In the genomic region with DNA sequence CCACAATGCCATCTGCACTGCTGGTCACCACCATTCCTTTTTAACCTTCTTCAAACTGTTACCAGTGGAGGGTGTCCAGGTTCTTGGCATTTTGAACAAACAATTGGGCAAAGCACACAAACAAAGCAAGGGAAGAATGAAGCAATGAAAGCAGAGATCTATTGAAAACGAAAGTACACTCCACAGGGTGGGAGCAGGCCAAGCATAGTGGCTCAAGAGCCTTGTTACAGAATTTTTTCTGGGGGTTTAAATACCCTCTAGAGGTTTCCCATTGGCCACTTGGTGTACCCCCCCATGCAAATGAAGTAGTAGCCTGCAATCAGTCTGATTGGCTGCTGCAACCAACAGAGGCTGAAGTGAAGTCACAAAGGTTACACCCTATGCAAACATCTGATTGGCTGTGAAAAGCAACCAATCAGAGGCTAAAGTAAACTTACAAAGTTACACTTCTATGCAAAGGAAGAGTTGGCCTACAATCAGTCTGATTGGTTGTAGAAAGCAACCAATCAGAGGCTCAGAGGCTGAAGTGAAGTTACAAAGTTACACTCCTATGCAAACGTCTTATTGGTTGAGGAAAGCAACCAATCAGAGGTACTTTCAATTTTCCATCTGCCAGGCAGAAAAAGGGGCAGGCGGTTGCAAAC, we compare ENCODE assay signal across 4 cellular contexts.
TF ChIP-seq lines count a peak whose summit lies in the region.

No MANE protein-coding gene starts in this region.

TF ChIP-seq in SK-N-SH treated with all-trans-retinoic acid at 6 μM for 48 hours, 23 proteins besides CTCF, POLR2A, EP300 and RAD21 (continues in another document):
- TF ChIP-seq ZNF565 (CRISPR knock-in tag; conservative IDR thresholded peaks at IDR 0.05; ENCODE audit: low read depth) = no peak
- no peak for TF ChIP-seq BACH2 (CRISPR knock-in tag; IDR thresholded peaks at IDR 0.05; ENCODE audit: borderline replicate concordance)
- TF ChIP-seq, protein P1, sequence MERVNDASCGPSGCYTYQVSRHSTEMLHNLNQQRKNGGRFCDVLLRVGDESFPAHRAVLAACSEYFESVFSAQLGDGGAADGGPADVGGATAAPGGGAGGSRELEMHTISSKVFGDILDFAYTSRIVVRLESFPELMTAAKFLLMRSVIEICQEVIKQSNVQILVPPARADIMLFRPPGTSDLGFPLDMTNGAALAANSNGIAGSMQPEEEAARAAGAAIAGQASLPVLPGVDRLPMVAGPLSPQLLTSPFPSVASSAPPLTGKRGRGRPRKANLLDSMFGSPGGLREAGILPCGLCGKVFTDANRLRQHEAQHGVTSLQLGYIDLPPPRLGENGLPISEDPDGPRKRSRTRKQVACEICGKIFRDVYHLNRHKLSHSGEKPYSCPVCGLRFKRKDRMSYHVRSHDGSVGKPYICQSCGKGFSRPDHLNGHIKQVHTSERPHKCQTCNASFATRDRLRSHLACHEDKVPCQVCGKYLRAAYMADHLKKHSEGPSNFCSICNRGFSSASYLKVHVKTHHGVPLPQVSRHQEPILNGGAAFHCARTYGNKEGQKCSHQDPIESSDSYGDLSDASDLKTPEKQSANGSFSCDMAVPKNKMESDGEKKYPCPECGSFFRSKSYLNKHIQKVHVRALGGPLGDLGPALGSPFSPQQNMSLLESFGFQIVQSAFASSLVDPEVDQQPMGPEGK (CRISPR knock-in tag; IDR thresholded peaks at IDR 0.05; ENCODE audit: borderline replicate concordance) = no peak
- no peak for TF ChIP-seq RARB (CRISPR knock-in tag; IDR thresholded peaks at IDR 0.05)
- TF ChIP-seq SNAI2 (CRISPR knock-in tag; IDR thresholded peaks at IDR 0.05) = no peak
- TF ChIP-seq ZC3H10 (CRISPR knock-in tag; IDR thresholded peaks at IDR 0.05) = no peak
- no peak for TF ChIP-seq TOX (CRISPR knock-in tag; IDR thresholded peaks at IDR 0.05; ENCODE audit: borderline replicate concordance)
- no peak for TF ChIP-seq ARNTL (CRISPR knock-in tag; IDR thresholded peaks at IDR 0.05; ENCODE audit: borderline replicate concordance, low read depth)
- TF ChIP-seq, protein P2, sequence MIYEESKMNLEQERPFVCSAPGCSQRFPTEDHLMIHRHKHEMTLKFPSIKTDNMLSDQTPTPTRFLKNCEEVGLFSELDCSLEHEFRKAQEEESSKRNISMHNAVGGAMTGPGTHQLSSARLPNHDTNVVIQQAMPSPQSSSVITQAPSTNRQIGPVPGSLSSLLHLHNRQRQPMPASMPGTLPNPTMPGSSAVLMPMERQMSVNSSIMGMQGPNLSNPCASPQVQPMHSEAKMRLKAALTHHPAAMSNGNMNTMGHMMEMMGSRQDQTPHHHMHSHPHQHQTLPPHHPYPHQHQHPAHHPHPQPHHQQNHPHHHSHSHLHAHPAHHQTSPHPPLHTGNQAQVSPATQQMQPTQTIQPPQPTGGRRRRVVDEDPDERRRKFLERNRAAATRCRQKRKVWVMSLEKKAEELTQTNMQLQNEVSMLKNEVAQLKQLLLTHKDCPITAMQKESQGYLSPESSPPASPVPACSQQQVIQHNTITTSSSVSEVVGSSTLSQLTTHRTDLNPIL (CRISPR knock-in tag; IDR thresholded peaks at IDR 0.05; ENCODE audit: low read depth) = no peak
- TF ChIP-seq CSDC2 (CRISPR knock-in tag; IDR thresholded peaks at IDR 0.05) = no peak

TF ChIP-seq in SK-N-SH, 30 proteins besides CTCF, POLR2A, EP300 and RAD21 (continues in another document):
- TF ChIP-seq, protein P3, sequence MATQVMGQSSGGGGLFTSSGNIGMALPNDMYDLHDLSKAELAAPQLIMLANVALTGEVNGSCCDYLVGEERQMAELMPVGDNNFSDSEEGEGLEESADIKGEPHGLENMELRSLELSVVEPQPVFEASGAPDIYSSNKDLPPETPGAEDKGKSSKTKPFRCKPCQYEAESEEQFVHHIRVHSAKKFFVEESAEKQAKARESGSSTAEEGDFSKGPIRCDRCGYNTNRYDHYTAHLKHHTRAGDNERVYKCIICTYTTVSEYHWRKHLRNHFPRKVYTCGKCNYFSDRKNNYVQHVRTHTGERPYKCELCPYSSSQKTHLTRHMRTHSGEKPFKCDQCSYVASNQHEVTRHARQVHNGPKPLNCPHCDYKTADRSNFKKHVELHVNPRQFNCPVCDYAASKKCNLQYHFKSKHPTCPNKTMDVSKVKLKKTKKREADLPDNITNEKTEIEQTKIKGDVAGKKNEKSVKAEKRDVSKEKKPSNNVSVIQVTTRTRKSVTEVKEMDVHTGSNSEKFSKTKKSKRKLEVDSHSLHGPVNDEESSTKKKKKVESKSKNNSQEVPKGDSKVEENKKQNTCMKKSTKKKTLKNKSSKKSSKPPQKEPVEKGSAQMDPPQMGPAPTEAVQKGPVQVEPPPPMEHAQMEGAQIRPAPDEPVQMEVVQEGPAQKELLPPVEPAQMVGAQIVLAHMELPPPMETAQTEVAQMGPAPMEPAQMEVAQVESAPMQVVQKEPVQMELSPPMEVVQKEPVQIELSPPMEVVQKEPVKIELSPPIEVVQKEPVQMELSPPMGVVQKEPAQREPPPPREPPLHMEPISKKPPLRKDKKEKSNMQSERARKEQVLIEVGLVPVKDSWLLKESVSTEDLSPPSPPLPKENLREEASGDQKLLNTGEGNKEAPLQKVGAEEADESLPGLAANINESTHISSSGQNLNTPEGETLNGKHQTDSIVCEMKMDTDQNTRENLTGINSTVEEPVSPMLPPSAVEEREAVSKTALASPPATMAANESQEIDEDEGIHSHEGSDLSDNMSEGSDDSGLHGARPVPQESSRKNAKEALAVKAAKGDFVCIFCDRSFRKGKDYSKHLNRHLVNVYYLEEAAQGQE (IDR thresholded peaks at IDR 0.05; ENCODE audit: low read depth, low read length) = no peak
- no peak for TF ChIP-seq GABPA (IDR thresholded peaks at IDR 0.05; ENCODE audit: low read depth)
- TF ChIP-seq, protein P4, sequence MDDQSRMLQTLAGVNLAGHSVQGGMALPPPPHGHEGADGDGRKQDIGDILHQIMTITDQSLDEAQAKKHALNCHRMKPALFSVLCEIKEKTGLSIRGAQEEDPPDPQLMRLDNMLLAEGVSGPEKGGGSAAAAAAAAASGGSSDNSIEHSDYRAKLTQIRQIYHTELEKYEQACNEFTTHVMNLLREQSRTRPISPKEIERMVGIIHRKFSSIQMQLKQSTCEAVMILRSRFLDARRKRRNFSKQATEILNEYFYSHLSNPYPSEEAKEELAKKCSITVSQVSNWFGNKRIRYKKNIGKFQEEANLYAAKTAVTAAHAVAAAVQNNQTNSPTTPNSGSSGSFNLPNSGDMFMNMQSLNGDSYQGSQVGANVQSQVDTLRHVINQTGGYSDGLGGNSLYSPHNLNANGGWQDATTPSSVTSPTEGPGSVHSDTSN (IDR thresholded peaks at IDR 0.05) = no peak
- TF ChIP-seq, protein P5, sequence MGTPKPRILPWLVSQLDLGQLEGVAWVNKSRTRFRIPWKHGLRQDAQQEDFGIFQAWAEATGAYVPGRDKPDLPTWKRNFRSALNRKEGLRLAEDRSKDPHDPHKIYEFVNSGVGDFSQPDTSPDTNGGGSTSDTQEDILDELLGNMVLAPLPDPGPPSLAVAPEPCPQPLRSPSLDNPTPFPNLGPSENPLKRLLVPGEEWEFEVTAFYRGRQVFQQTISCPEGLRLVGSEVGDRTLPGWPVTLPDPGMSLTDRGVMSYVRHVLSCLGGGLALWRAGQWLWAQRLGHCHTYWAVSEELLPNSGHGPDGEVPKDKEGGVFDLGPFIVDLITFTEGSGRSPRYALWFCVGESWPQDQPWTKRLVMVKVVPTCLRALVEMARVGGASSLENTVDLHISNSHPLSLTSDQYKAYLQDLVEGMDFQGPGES (IDR thresholded peaks at IDR 0.05; ENCODE audit: low read depth, low read length) = no peak
- TF ChIP-seq FOXM1 (IDR thresholded peaks at IDR 0.05; ENCODE audit: low read depth) = no peak
- no peak for TF ChIP-seq POLR2AphosphoS5 (IDR thresholded peaks at IDR 0.05; ENCODE audit: low read depth, low read length)
- TF ChIP-seq EZH2phosphoT487 (IDR thresholded peaks at IDR 0.05; ENCODE audit: borderline replicate concordance, low read depth) = no peak

TF ChIP-seq in IMR-90, 13 proteins besides CTCF, POLR2A, EP300 and RAD21:
- no peak for TF ChIP-seq RFX5 (IDR thresholded peaks at IDR 0.05; ENCODE audit: low read depth, low read length)
- TF ChIP-seq SMC3 (IDR thresholded peaks at IDR 0.05; ENCODE audit: low read depth, low read length) = no peak
- no peak for TF ChIP-seq MAZ (IDR thresholded peaks at IDR 0.05; ENCODE audit: borderline replicate concordance, low read depth, low read length)
- TF ChIP-seq, protein P6, sequence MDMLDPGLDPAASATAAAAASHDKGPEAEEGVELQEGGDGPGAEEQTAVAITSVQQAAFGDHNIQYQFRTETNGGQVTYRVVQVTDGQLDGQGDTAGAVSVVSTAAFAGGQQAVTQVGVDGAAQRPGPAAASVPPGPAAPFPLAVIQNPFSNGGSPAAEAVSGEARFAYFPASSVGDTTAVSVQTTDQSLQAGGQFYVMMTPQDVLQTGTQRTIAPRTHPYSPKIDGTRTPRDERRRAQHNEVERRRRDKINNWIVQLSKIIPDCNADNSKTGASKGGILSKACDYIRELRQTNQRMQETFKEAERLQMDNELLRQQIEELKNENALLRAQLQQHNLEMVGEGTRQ (IDR thresholded peaks at IDR 0.05; ENCODE audit: low read depth, low read length) = no peak
- TF ChIP-seq MXI1 (IDR thresholded peaks at IDR 0.05; ENCODE audit: borderline replicate concordance, low read depth, low read length) = no peak
- no peak for TF ChIP-seq CEBPB (IDR thresholded peaks at IDR 0.05; ENCODE audit: low read depth, low read length)
- no peak for TF ChIP-seq NFE2L2 (IDR thresholded peaks at IDR 0.05; ENCODE audit: low read depth, low read length)
- TF ChIP-seq, protein P7, sequence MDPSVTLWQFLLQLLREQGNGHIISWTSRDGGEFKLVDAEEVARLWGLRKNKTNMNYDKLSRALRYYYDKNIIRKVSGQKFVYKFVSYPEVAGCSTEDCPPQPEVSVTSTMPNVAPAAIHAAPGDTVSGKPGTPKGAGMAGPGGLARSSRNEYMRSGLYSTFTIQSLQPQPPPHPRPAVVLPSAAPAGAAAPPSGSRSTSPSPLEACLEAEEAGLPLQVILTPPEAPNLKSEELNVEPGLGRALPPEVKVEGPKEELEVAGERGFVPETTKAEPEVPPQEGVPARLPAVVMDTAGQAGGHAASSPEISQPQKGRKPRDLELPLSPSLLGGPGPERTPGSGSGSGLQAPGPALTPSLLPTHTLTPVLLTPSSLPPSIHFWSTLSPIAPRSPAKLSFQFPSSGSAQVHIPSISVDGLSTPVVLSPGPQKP (IDR thresholded peaks at IDR 0.05; ENCODE audit: borderline replicate concordance, low read depth, low read length) = no peak
- no peak for TF ChIP-seq RCOR1 (IDR thresholded peaks at IDR 0.05; ENCODE audit: insufficient replicate concordance, low read length)
- no peak for TF ChIP-seq BHLHE40 (IDR thresholded peaks at IDR 0.05; ENCODE audit: low read depth, low read length)
- TF ChIP-seq MAFK (IDR thresholded peaks at IDR 0.05; ENCODE audit: low read depth, low read length) = no peak
- no peak for TF ChIP-seq FOS (IDR thresholded peaks at IDR 0.05; ENCODE audit: low read depth, low read length)
- TF ChIP-seq CHD1 (IDR thresholded peaks at IDR 0.05; ENCODE audit: low read depth, low read length) = no peak

TF ChIP-seq in WTC11, 78 proteins besides CTCF, POLR2A, EP300 and RAD21:
- TF ChIP-seq NFYB (CRISPR knock-in tag; conservative IDR thresholded peaks at IDR 0.05; ENCODE audit: low read depth) (peak; percentile 53), ZNF121 (CRISPR knock-in tag; IDR thresholded peaks at IDR 0.05) (no peak)
